In genomic region chr11:66868726-66869291, GRCh38 we compare ENCODE assay signal across 1 cellular context.
TF ChIP-seq lines count a peak whose summit lies in the region.

No MANE protein-coding gene starts in this region.

TF ChIP-seq in K562, 482 proteins besides CTCF, POLR2A, EP300 and RAD21 (continued from another document and continues in another):
- TF ChIP-seq, protein P1, sequence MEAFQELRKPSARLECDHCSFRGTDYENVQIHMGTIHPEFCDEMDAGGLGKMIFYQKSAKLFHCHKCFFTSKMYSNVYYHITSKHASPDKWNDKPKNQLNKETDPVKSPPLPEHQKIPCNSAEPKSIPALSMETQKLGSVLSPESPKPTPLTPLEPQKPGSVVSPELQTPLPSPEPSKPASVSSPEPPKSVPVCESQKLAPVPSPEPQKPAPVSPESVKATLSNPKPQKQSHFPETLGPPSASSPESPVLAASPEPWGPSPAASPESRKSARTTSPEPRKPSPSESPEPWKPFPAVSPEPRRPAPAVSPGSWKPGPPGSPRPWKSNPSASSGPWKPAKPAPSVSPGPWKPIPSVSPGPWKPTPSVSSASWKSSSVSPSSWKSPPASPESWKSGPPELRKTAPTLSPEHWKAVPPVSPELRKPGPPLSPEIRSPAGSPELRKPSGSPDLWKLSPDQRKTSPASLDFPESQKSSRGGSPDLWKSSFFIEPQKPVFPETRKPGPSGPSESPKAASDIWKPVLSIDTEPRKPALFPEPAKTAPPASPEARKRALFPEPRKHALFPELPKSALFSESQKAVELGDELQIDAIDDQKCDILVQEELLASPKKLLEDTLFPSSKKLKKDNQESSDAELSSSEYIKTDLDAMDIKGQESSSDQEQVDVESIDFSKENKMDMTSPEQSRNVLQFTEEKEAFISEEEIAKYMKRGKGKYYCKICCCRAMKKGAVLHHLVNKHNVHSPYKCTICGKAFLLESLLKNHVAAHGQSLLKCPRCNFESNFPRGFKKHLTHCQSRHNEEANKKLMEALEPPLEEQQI (IDR thresholded peaks at IDR 0.05), result no peak
- TF ChIP-seq MAFK (IDR thresholded peaks at IDR 0.05; ENCODE audit: low read length) (no peak), GATAD2B (IDR thresholded peaks at IDR 0.05; ENCODE audit: borderline replicate concordance) (no peak), HNRNPUL1 (IDR thresholded peaks at IDR 0.05; ENCODE audit: low read length) (no peak), ZNF134 (CRISPR knock-in tag; conservative IDR thresholded peaks at IDR 0.05) (peak; percentile 72), ZBTB7A (IDR thresholded peaks at IDR 0.05; ENCODE audit: borderline replicate concordance, control insufficient read depth, low read depth, low read length) (peak; percentile 66; the same call in 1 of the 2 replicates), RBFOX2 (IDR thresholded peaks at IDR 0.05; ENCODE audit: low read depth, low read length) (peak; percentile 47), ARID3A (IDR thresholded peaks at IDR 0.05; ENCODE audit: borderline replicate concordance, low read depth, low read length) (no peak), ZNF644 (tag; IDR thresholded peaks at IDR 0.05; ENCODE audit: low read depth) (no peak), ZFP91 (CRISPR knock-in tag; IDR thresholded peaks at IDR 0.05) (no peak), KDM4B (IDR thresholded peaks at IDR 0.05; ENCODE audit: borderline replicate concordance in 2 of 2, low read depth in 1 of 2) (0 out of 4 replicates have a peak, but pooled peaks of 1 of the 2 experiments have one; percentile 38), RHOXF2B (CRISPR knock-in tag; conservative IDR thresholded peaks at IDR 0.05) (no peak), ETS1 (conservative IDR thresholded peaks at IDR 0.05; ENCODE audit: control insufficient read depth, low read depth, low read length) (no peak), MTF1 (CRISPR knock-in tag; IDR thresholded peaks at IDR 0.05; ENCODE audit: borderline replicate concordance) (no peak), ELF2 (CRISPR knock-in tag; IDR thresholded peaks at IDR 0.05) (0 out of 2 replicates have a peak, but pooled peaks have one; percentile 38), U2AF1 (optimal IDR thresholded peaks at IDR 0.05; ENCODE audit: low read depth, low read length) (no peak), NFRKB (IDR thresholded peaks at IDR 0.05; ENCODE audit: low read depth) (no peak), MXI1 (IDR thresholded peaks at IDR 0.05; ENCODE audit: low read depth, low read length) (peak; percentile 24; the same call in 1 of the 2 replicates), KDM2B (CRISPR knock-in tag; IDR thresholded peaks at IDR 0.05) (no peak), CREBBP (IDR thresholded peaks at IDR 0.05; ENCODE audit: low read depth, low read length) (no peak), SRSF3 (IDR thresholded peaks at IDR 0.05; ENCODE audit: insufficient read depth, low read length) (no peak), ZEB2 (IDR thresholded peaks at IDR 0.05) (no peak), IRF1 (CRISPR knock-in tag; IDR thresholded peaks at IDR 0.05; ENCODE audit: borderline replicate concordance) (no peak), DPF2 (IDR thresholded peaks at IDR 0.05) (no peak), RCOR1 (IDR thresholded peaks at IDR 0.05; ENCODE audit: borderline replicate concordance in 1 of 2, low read depth in 2 of 2, low read length in 2 of 2) (0 out of 4 replicates have a peak, but pooled peaks of 1 of the 2 experiments have one; percentile 36), ATF1 (CRISPR knock-in tag; IDR thresholded peaks at IDR 0.05) (no peak), ATF1 (tag; IDR thresholded peaks at IDR 0.05) (0 out of 2 replicates have a peak, but pooled peaks have one; percentile 23), PRMT5 (CRISPR knock-in tag; IDR thresholded peaks at IDR 0.05) (no peak), RAD51 (IDR thresholded peaks at IDR 0.05; ENCODE audit: borderline replicate concordance, low read depth) (peak; percentile 11; the same call in 1 of the 2 replicates), ZNF740 (CRISPR knock-in tag; IDR thresholded peaks at IDR 0.05) (no peak), ZNF740 (tag; IDR thresholded peaks at IDR 0.05) (no peak), CREB1 (IDR thresholded peaks at IDR 0.05) (no peak), CREB1 (CRISPR knock-in tag; IDR thresholded peaks at IDR 0.05) (peak; percentile 58), L3MBTL2 (IDR thresholded peaks at IDR 0.05) (peak; percentile 55; the same call in 1 of the 2 replicates), RB1 (IDR thresholded peaks at IDR 0.05; ENCODE audit: low read depth) (peak; percentile 53; the same call in 1 of the 2 replicates)
- TF ChIP-seq, protein P2, sequence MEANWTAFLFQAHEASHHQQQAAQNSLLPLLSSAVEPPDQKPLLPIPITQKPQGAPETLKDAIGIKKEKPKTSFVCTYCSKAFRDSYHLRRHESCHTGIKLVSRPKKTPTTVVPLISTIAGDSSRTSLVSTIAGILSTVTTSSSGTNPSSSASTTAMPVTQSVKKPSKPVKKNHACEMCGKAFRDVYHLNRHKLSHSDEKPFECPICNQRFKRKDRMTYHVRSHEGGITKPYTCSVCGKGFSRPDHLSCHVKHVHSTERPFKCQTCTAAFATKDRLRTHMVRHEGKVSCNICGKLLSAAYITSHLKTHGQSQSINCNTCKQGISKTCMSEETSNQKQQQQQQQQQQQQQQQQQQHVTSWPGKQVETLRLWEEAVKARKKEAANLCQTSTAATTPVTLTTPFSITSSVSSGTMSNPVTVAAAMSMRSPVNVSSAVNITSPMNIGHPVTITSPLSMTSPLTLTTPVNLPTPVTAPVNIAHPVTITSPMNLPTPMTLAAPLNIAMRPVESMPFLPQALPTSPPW (CRISPR knock-in tag; IDR thresholded peaks at IDR 0.05), result peak; percentile 73
- TF ChIP-seq, protein P3, sequence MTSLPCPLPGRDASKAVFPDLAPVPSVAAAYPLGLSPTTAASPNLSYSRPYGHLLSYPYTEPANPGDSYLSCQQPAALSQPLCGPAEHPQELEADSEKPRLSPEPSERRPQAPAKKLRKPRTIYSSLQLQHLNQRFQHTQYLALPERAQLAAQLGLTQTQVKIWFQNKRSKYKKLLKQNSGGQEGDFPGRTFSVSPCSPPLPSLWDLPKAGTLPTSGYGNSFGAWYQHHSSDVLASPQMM (CRISPR knock-in tag; IDR thresholded peaks at IDR 0.05), result no peak
- TF ChIP-seq, protein P4, sequence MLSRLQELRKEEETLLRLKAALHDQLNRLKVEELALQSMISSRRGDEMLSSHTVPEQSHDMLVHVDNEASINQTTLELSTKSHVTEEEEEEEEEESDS (CRISPR knock-in tag; IDR thresholded peaks at IDR 0.05), result no peak
